ENCODE assay signal across 21 cellular contexts in the genomic region with DNA sequence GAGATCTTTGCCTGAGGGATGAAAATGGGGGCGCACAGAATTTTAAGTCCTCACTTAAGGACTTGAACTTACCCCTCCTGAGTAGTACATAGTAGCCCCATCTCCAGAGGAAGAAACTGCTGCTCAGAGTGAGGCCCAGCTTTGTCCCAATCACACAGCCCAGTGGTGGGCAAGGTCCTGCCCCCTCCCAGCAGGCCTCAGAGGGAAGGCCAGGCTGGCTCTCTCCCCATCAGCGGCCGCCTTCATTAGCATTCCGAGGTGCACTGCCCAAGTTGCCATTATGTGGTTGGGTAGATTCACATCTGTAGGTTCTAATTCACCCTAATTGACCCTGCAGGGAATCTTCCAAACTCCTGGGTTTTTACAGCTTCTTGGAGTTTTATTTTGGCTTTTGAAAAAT. TPM values are rescaled to one million over a fixed set of nuclear protein-coding genes. Genes with fewer than 3 reads are reported as not detected.
"Had no signal": no experiment of that assay in that cellular context is flagged by ENCODE, and none has a peak within 500 bp of the region (broad histone marks: within the 10 kb centered on the region; RNA-seq: fewer than 3 reads in every experiment).

No MANE protein-coding gene starts in this region.

- H3K4me3 ChIP-seq: breast epithelium, esophagus muscularis mucosa, left lung, lower lobe of right lung, thoracic aorta, uterus had no signal

- H3K27ac ChIP-seq: esophagus muscularis mucosa, left lung, lower lobe of right lung, uterus had no signal

- H3K36me3 ChIP-seq: breast epithelium, esophagus muscularis mucosa, left lung, lower lobe of right lung, thoracic aorta, uterus had no signal

- H3K27me3 ChIP-seq: breast epithelium, left lung, uterus had no signal

- ATAC-seq: left lung; lower lobe of right lung; natural killer cell treated with Interleukin-12 subunit alpha and Interleukin-12 subunit beta and Interleukin-15 and Interleukin-18, amount 100 ng/mL, for 72 hours; stimulated activated naive CD8-positive, alpha-beta T cell treated with anti-CD3 and anti-CD28 coated beads, Interleukin-15, Interleukin-2, amounts not matched to agents 100 U/mL and 50 U/mL, for 24 hours had no signal

- DNase-seq: activated CD4-positive, alpha-beta T cell treated with anti-CD3 and anti-CD28 coated beads for 4 hours; activated CD4-positive, alpha-beta T cell treated with anti-CD3 and anti-CD28 coated beads, Interleukin-2, amount 50 U/mL, for 4 hours; activated gamma-delta T cell; activated naive CD4-positive, alpha-beta T cell treated with anti-CD3 and anti-CD28 coated beads, Interleukin-2, amount 10 ng/mL, durations not matched to agents 7 days and 5 days; activated naive CD8-positive, alpha-beta T cell treated with anti-CD3 and anti-CD28 coated beads, Interleukin-2, amount 10 ng/mL, durations not matched to agents 7 days and 5 days; activated T-cell treated with anti-CD3 and anti-CD28 coated beads for 4 hours; endodermal cell; foreskin melanocyte; lower lobe of right lung; mesenchymal stem cell; stimulated activated CD4-positive, alpha-beta T cell treated with anti-CD3 and anti-CD28 coated beads, Interleukin-12 subunit alpha, Interleukin-12 subunit beta, amount 100 ng/mL, for 4 hours; stimulated activated CD4-positive, alpha-beta T cell treated with anti-CD3 and anti-CD28 coated beads, Interleukin-4, amount 100 ng/mL, for 1 hour; stimulated activated naive CD8-positive, alpha-beta T cell treated with anti-CD3 and anti-CD28 coated beads, Interleukin-15, Interleukin-2, amounts not matched to agents 100 U/mL and 50 U/mL, for 24 hours; T-helper 1 cell; uterus had no signal

- H3K9me3 ChIP-seq: breast epithelium, esophagus muscularis mucosa, left lung, lower lobe of right lung, thoracic aorta, uterus had no signal

- H3K4me1 ChIP-seq: uterus had no signal

RNA-seq across cellular contexts. Expression of a gene that starts 59.1 kb away (rescaled TPM):
- total RNA-seq: activated naive CD8-positive, alpha-beta T cell treated with anti-CD3 and anti-CD28 coated beads, Interleukin-2, amount 10 ng/mL, durations not matched to agents 7 days and 5 days; natural killer cell treated with Interleukin-12 subunit alpha and Interleukin-12 subunit beta and Interleukin-15 and Interleukin-18, amount 100 ng/mL, for 72 hours; osteoblast had no signal
